ENCODE assay signal across 1 cellular context in genomic region chr3:195635898-195636685, GRCh38.
TF ChIP-seq lines count a peak whose summit lies in the region.

No MANE protein-coding gene starts in this region.

TF ChIP-seq in HepG2, 621 proteins besides CTCF, POLR2A, EP300 and RAD21:
- TF ChIP-seq ZNF777 (CRISPR knock-in tag; IDR thresholded peaks at IDR 0.05) (peak; percentile 17; the same call in 1 of the 2 replicates), KDM2A (CRISPR knock-in tag; IDR thresholded peaks at IDR 0.05; ENCODE audit: borderline replicate concordance, low read depth) (peak; percentile 44; the same call in 1 of the 2 replicates), ZFY (CRISPR knock-in tag; IDR thresholded peaks at IDR 0.05) (peak; percentile 1; the same call in 1 of the 2 replicates), SAP130 (CRISPR knock-in tag; IDR thresholded peaks at IDR 0.05; ENCODE audit: low read depth) (peak; percentile 25)
